1 cellular context compared by ENCODE assay signal in genomic region chr6:3001773-3002293, GRCh38.
TF ChIP-seq lines count a peak whose summit lies in the region.

No MANE protein-coding gene starts in this region.

TF ChIP-seq in K562, 482 proteins besides CTCF, POLR2A, EP300 and RAD21 (continued from another document and continues in another):
- no peak for TF ChIP-seq POLR2G (IDR thresholded peaks at IDR 0.05; ENCODE audit: low read depth, low read length)
- no peak for TF ChIP-seq ZZZ3 (IDR thresholded peaks at IDR 0.05)
- 0 out of 2 replicates have a peak, but pooled peaks have one; percentile 62 for TF ChIP-seq ETV5 (CRISPR knock-in tag; IDR thresholded peaks at IDR 0.05; ENCODE audit: low read depth)
- TF ChIP-seq BACH1 (tag; IDR thresholded peaks at IDR 0.05) = peak; percentile 100
- no peak for TF ChIP-seq TAF1 (IDR thresholded peaks at IDR 0.05; ENCODE audit: control insufficient read depth, extremely low read depth, insufficient read depth, low read length, severe bottlenecking)
- TF ChIP-seq ZNF316 (IDR thresholded peaks at IDR 0.05) = peak; percentile 100
- TF ChIP-seq GATAD2A (IDR thresholded peaks at IDR 0.05) = no peak
- peak; percentile 74 to 85; a peak in 3 of 4 replicates for TF ChIP-seq TEAD1 (CRISPR knock-in tag; IDR thresholded peaks at IDR 0.05)
- TF ChIP-seq RBM22 (IDR thresholded peaks at IDR 0.05; ENCODE audit: low read depth, low read length, poor library complexity, severe bottlenecking) = no peak
- TF ChIP-seq MCM7 (IDR thresholded peaks at IDR 0.05) = no peak
- TF ChIP-seq SMAD4 (CRISPR knock-in tag; conservative IDR thresholded peaks at IDR 0.05) = peak; percentile 85; the same call in 1 of the 2 replicates
- TF ChIP-seq ZNF253 (CRISPR knock-in tag; conservative IDR thresholded peaks at IDR 0.05) = no peak
- peak; percentile 73; the same call in 1 of the 2 replicates for TF ChIP-seq ESRRA (IDR thresholded peaks at IDR 0.05; ENCODE audit: borderline replicate concordance, low read depth)
- peak in 1 of 2 experiments; percentile 53; a peak in 1 of 4 replicates for TF ChIP-seq ETV6 (IDR thresholded peaks at IDR 0.05; ENCODE audit: borderline replicate concordance in 1 of 2, low read depth in 2 of 2, low read length in 1 of 2)
- no peak for TF ChIP-seq ETV6 (CRISPR knock-in tag; IDR thresholded peaks at IDR 0.05; ENCODE audit: borderline replicate concordance)
- no peak for TF ChIP-seq ESRRB (CRISPR knock-in tag; IDR thresholded peaks at IDR 0.05; ENCODE audit: borderline replicate concordance)
- TF ChIP-seq ZBTB33 (CRISPR knock-in tag; IDR thresholded peaks at IDR 0.05) = 0 out of 2 replicates have a peak, but pooled peaks have one; percentile 29
- TF ChIP-seq SP2 (IDR thresholded peaks at IDR 0.05; ENCODE audit: extremely low read depth, low read depth, low read length, poor library complexity, severe bottlenecking) = no peak
- no peak for TF ChIP-seq THRAP3 (IDR thresholded peaks at IDR 0.05; ENCODE audit: borderline replicate concordance)
- TF ChIP-seq, protein P1, sequence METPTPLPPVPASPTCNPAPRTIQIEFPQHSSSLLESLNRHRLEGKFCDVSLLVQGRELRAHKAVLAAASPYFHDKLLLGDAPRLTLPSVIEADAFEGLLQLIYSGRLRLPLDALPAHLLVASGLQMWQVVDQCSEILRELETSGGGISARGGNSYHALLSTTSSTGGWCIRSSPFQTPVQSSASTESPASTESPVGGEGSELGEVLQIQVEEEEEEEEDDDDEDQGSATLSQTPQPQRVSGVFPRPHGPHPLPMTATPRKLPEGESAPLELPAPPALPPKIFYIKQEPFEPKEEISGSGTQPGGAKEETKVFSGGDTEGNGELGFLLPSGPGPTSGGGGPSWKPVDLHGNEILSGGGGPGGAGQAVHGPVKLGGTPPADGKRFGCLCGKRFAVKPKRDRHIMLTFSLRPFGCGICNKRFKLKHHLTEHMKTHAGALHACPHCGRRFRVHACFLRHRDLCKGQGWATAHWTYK (CRISPR knock-in tag; IDR thresholded peaks at IDR 0.05) = no peak
- TF ChIP-seq KLF16 (IDR thresholded peaks at IDR 0.05) = no peak
- TF ChIP-seq SAFB2 (IDR thresholded peaks at IDR 0.05; ENCODE audit: borderline replicate concordance, low read depth, low read length, severe bottlenecking) = no peak
- TF ChIP-seq MCM5 (IDR thresholded peaks at IDR 0.05; ENCODE audit: low read depth) = no peak
- TF ChIP-seq ZNF134 (CRISPR knock-in tag; conservative IDR thresholded peaks at IDR 0.05) = no peak
- peak; percentile 57 for TF ChIP-seq RBFOX2 (IDR thresholded peaks at IDR 0.05; ENCODE audit: low read depth, low read length)
- peak; percentile 69; the same call in 1 of the 2 replicates for TF ChIP-seq TEAD2 (tag; IDR thresholded peaks at IDR 0.05)
- TF ChIP-seq, protein P2, sequence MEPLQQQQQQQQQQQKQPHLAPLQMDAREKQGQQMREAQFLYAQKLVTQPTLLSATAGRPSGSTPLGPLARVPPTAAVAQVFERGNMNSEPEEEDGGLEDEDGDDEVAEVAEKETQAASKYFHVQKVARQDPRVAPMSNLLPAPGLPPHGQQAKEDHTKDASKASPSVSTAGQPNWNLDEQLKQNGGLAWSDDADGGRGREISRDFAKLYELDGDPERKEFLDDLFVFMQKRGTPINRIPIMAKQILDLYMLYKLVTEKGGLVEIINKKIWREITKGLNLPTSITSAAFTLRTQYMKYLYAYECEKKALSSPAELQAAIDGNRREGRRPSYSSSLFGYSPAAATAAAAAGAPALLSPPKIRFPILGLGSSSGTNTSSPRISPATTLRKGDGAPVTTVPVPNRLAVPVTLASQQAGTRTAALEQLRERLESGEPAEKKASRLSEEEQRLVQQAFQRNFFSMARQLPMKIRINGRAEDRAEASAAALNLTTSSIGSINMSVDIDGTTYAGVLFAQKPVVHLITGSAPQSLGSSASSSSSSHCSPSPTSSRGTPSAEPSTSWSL (CRISPR knock-in tag; IDR thresholded peaks at IDR 0.05; ENCODE audit: borderline replicate concordance) = no peak
- TF ChIP-seq LCOR (CRISPR knock-in tag; IDR thresholded peaks at IDR 0.05) = peak; percentile 80
- no peak for TF ChIP-seq SIN3B (IDR thresholded peaks at IDR 0.05; ENCODE audit: low read depth)
- TF ChIP-seq DEAF1 (CRISPR knock-in tag; IDR thresholded peaks at IDR 0.05) = peak; percentile 76
- peak; percentile 88 for TF ChIP-seq RB1 (IDR thresholded peaks at IDR 0.05; ENCODE audit: low read depth)
- no peak for TF ChIP-seq PURB (CRISPR knock-in tag; IDR thresholded peaks at IDR 0.05; ENCODE audit: low read depth)
- TF ChIP-seq ZNF121 (CRISPR knock-in tag; conservative IDR thresholded peaks at IDR 0.05) = no peak
- TF ChIP-seq, protein P3, sequence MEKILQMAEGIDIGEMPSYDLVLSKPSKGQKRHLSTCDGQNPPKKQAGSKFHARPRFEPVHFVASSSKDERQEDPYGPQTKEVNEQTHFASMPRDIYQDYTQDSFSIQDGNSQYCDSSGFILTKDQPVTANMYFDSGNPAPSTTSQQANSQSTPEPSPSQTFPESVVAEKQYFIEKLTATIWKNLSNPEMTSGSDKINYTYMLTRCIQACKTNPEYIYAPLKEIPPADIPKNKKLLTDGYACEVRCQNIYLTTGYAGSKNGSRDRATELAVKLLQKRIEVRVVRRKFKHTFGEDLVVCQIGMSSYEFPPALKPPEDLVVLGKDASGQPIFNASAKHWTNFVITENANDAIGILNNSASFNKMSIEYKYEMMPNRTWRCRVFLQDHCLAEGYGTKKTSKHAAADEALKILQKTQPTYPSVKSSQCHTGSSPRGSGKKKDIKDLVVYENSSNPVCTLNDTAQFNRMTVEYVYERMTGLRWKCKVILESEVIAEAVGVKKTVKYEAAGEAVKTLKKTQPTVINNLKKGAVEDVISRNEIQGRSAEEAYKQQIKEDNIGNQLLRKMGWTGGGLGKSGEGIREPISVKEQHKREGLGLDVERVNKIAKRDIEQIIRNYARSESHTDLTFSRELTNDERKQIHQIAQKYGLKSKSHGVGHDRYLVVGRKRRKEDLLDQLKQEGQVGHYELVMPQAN (IDR thresholded peaks at IDR 0.05; ENCODE audit: borderline replicate concordance) = peak; percentile 61; the same call in 1 of the 2 replicates
- no peak for TF ChIP-seq EZH2 (IDR thresholded peaks at IDR 0.05; ENCODE audit: borderline replicate concordance, low read depth, low read length)
- TF ChIP-seq CCAR2 (IDR thresholded peaks at IDR 0.05; ENCODE audit: low read depth, low read length) = no peak
- TF ChIP-seq EGR1 (conservative IDR thresholded peaks at IDR 0.05) = no peak
- TF ChIP-seq, protein P4, sequence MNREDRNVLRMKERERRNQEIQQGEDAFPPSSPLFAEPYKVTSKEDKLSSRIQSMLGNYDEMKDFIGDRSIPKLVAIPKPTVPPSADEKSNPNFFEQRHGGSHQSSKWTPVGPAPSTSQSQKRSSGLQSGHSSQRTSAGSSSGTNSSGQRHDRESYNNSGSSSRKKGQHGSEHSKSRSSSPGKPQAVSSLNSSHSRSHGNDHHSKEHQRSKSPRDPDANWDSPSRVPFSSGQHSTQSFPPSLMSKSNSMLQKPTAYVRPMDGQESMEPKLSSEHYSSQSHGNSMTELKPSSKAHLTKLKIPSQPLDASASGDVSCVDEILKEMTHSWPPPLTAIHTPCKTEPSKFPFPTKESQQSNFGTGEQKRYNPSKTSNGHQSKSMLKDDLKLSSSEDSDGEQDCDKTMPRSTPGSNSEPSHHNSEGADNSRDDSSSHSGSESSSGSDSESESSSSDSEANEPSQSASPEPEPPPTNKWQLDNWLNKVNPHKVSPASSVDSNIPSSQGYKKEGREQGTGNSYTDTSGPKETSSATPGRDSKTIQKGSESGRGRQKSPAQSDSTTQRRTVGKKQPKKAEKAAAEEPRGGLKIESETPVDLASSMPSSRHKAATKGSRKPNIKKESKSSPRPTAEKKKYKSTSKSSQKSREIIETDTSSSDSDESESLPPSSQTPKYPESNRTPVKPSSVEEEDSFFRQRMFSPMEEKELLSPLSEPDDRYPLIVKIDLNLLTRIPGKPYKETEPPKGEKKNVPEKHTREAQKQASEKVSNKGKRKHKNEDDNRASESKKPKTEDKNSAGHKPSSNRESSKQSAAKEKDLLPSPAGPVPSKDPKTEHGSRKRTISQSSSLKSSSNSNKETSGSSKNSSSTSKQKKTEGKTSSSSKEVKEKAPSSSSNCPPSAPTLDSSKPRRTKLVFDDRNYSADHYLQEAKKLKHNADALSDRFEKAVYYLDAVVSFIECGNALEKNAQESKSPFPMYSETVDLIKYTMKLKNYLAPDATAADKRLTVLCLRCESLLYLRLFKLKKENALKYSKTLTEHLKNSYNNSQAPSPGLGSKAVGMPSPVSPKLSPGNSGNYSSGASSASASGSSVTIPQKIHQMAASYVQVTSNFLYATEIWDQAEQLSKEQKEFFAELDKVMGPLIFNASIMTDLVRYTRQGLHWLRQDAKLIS (CRISPR knock-in tag; IDR thresholded peaks at IDR 0.05) = 0 out of 2 replicates have a peak, but pooled peaks have one; percentile 19
- no peak for TF ChIP-seq WHSC1 (IDR thresholded peaks at IDR 0.05; ENCODE audit: low read length)
- TF ChIP-seq RBM17 (IDR thresholded peaks at IDR 0.05; ENCODE audit: borderline replicate concordance, low read depth, low read length) = no peak
- TF ChIP-seq HNRNPK (IDR thresholded peaks at IDR 0.05; ENCODE audit: low read depth, low read length, poor library complexity, severe bottlenecking) = no peak
- TF ChIP-seq NELFE (IDR thresholded peaks at IDR 0.05; ENCODE audit: insufficient read depth, insufficient read length) = no peak
- peak; percentile 100 for TF ChIP-seq MAFF (IDR thresholded peaks at IDR 0.05; ENCODE audit: low read length)
- peak; percentile 88 for TF ChIP-seq HDAC2 (IDR thresholded peaks at IDR 0.05)
- TF ChIP-seq, protein P5, sequence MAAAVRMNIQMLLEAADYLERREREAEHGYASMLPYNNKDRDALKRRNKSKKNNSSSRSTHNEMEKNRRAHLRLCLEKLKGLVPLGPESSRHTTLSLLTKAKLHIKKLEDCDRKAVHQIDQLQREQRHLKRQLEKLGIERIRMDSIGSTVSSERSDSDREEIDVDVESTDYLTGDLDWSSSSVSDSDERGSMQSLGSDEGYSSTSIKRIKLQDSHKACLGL (CRISPR knock-in tag; IDR thresholded peaks at IDR 0.05; ENCODE audit: borderline replicate concordance, poor library complexity, severe bottlenecking) = no peak
- no peak for TF ChIP-seq THRB (CRISPR knock-in tag; conservative IDR thresholded peaks at IDR 0.05)
- no peak for TF ChIP-seq HDAC8 (tag; IDR thresholded peaks at IDR 0.05)
- TF ChIP-seq NFE2 (IDR thresholded peaks at IDR 0.05; ENCODE audit: low read depth) = peak; percentile 100
- TF ChIP-seq PHB (CRISPR knock-in tag; IDR thresholded peaks at IDR 0.05) = no peak
- TF ChIP-seq, protein P6, sequence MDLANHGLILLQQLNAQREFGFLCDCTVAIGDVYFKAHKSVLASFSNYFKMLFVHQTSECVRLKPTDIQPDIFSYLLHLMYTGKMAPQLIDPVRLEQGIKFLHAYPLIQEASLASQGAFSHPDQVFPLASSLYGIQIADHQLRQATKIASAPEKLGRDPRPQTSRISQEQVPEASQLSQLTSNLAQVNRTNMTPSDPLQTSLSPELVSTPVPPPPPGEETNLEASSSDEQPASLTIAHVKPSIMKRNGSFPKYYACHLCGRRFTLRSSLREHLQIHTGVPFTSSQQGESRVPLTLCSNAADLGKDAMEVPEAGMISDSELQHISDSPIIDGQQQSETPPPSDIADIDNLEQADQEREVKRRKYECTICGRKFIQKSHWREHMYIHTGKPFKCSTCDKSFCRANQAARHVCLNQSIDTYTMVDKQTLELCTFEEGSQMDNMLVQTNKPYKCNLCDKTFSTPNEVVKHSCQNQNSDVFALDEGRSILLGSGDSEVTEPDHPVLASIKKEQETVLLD (IDR thresholded peaks at IDR 0.05) = peak; percentile 30; the same call in 1 of the 2 replicates
- TF ChIP-seq PTBP1 (IDR thresholded peaks at IDR 0.05; ENCODE audit: low read depth, low read length) = no peak
- no peak for TF ChIP-seq ZNF830 (CRISPR knock-in tag; IDR thresholded peaks at IDR 0.05)
- TF ChIP-seq CHD1 (IDR thresholded peaks at IDR 0.05; ENCODE audit: low read length) = no peak
- TF ChIP-seq BRCA1 (IDR thresholded peaks at IDR 0.05) = no peak
- no peak for TF ChIP-seq BRCA1 (CRISPR knock-in tag; IDR thresholded peaks at IDR 0.05)
- no peak for TF ChIP-seq SETDB1 (IDR thresholded peaks at IDR 0.05; ENCODE audit: low read length)
- TF ChIP-seq ZFP36 (IDR thresholded peaks at IDR 0.05; ENCODE audit: low read depth, low read length, partially characterized antibody) = no peak
- peak; percentile 74 for TF ChIP-seq HDAC3 (IDR thresholded peaks at IDR 0.05; ENCODE audit: borderline replicate concordance, partially characterized antibody)
- TF ChIP-seq HDAC6 (IDR thresholded peaks at IDR 0.05; ENCODE audit: low read depth, low read length) = no peak
